Comparison of ENCODE assay signal across 1 cellular context in genomic region chr7:36456548-36456947, GRCh38.
TF ChIP-seq lines count a peak whose summit lies in the region.

No MANE protein-coding gene starts in this region.

TF ChIP-seq in HCT116, 20 proteins besides CTCF, POLR2A, EP300 and RAD21:
- TF ChIP-seq SIN3A (IDR thresholded peaks at IDR 0.05; ENCODE audit: low read depth) (0 out of 2 replicates have a peak, but pooled peaks have one; percentile 27), SRF (IDR thresholded peaks at IDR 0.05; ENCODE audit: low read depth) (no peak)
- TF ChIP-seq, protein P1, sequence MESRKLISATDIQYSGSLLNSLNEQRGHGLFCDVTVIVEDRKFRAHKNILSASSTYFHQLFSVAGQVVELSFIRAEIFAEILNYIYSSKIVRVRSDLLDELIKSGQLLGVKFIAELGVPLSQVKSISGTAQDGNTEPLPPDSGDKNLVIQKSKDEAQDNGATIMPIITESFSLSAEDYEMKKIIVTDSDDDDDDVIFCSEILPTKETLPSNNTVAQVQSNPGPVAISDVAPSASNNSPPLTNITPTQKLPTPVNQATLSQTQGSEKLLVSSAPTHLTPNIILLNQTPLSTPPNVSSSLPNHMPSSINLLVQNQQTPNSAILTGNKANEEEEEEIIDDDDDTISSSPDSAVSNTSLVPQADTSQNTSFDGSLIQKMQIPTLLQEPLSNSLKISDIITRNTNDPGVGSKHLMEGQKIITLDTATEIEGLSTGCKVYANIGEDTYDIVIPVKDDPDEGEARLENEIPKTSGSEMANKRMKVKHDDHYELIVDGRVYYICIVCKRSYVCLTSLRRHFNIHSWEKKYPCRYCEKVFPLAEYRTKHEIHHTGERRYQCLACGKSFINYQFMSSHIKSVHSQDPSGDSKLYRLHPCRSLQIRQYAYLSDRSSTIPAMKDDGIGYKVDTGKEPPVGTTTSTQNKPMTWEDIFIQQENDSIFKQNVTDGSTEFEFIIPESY (IDR thresholded peaks at IDR 0.05; ENCODE audit: extremely low read depth, insufficient replicate concordance, low read length) = no peak
